ENCODE assay signal across 1 cellular context in the genomic region with DNA sequence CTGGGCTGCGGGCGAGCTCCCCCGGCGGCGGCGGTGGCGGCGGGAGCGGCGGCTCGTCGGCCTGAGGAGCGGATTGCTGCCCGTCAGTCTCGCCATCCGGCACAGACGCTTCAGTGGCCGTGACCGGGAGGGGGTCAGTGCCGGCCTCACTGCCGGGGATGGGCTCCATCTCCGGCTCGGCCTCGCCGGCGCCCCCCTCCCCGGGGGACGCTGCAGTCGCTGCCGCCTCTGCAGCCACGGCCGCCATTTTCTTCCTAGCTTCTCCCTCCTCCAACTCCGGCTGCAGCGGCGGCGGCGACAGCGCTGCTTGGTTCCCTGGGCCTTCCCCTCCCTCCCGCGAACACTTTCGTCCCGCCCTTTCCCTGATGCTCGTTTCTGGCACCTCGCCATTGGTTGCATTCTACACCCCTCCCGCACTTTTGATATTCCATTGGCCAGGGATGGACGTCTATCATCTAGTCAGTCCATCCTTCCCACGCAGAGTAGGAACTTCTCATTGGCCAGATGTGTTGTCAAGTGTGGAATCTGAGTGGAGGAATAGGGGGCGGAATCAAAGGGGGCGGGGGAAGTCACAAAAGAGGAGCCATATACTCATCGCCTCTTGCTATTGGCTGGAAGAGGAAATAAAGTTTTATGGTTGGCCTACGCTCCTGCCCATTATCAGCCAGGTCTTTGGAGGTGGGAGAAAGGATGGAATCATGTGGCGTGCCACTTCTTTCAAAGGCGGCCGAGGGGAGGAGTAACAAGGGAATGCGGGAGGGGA.
TF ChIP-seq lines count a peak whose summit lies in the region.

A gene with protein sequence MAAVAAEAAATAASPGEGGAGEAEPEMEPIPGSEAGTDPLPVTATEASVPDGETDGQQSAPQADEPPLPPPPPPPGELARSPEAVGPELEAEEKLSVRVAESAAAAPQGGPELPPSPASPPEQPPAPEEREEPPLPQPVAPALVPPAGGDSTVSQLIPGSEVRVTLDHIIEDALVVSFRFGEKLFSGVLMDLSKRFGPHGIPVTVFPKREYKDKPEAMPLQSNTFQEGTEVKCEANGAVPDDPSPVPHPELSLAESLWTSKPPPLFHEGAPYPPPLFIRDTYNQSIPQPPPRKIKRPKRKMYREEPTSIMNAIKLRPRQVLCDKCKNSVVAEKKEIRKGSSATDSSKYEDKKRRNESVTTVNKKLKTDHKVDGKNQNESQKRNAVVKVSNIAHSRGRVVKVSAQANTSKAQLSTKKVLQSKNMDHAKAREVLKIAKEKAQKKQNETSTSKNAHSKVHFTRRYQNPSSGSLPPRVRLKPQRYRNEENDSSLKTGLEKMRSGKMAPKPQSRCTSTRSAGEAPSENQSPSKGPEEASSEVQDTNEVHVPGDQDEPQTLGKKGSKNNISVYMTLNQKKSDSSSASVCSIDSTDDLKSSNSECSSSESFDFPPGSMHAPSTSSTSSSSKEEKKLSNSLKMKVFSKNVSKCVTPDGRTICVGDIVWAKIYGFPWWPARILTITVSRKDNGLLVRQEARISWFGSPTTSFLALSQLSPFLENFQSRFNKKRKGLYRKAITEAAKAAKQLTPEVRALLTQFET (minus strand): TSS at position 309 of the 763 bp plus-strand sequence. CDS start 62 bp downstream, at position 247.

TF ChIP-seq in K562, 482 proteins besides CTCF, POLR2A, EP300 and RAD21 (continued from another document and continues in another):
- TF ChIP-seq, protein P1, sequence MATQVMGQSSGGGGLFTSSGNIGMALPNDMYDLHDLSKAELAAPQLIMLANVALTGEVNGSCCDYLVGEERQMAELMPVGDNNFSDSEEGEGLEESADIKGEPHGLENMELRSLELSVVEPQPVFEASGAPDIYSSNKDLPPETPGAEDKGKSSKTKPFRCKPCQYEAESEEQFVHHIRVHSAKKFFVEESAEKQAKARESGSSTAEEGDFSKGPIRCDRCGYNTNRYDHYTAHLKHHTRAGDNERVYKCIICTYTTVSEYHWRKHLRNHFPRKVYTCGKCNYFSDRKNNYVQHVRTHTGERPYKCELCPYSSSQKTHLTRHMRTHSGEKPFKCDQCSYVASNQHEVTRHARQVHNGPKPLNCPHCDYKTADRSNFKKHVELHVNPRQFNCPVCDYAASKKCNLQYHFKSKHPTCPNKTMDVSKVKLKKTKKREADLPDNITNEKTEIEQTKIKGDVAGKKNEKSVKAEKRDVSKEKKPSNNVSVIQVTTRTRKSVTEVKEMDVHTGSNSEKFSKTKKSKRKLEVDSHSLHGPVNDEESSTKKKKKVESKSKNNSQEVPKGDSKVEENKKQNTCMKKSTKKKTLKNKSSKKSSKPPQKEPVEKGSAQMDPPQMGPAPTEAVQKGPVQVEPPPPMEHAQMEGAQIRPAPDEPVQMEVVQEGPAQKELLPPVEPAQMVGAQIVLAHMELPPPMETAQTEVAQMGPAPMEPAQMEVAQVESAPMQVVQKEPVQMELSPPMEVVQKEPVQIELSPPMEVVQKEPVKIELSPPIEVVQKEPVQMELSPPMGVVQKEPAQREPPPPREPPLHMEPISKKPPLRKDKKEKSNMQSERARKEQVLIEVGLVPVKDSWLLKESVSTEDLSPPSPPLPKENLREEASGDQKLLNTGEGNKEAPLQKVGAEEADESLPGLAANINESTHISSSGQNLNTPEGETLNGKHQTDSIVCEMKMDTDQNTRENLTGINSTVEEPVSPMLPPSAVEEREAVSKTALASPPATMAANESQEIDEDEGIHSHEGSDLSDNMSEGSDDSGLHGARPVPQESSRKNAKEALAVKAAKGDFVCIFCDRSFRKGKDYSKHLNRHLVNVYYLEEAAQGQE (CRISPR knock-in tag; IDR thresholded peaks at IDR 0.05; ENCODE audit: low read depth), result peak; percentile 58; the same call in 1 of the 2 replicates
- TF ChIP-seq ATF7 (IDR thresholded peaks at IDR 0.05) (peak; percentile 90), ZNF347 (CRISPR knock-in tag; IDR thresholded peaks at IDR 0.05; ENCODE audit: low read depth) (no peak), SMARCA5 (IDR thresholded peaks at IDR 0.05) (no peak), ZNF311 (CRISPR knock-in tag; IDR thresholded peaks at IDR 0.05) (no peak), ZNF57 (CRISPR knock-in tag; IDR thresholded peaks at IDR 0.05) (no peak), CHD4 (IDR thresholded peaks at IDR 0.05; ENCODE audit: insufficient read depth, insufficient replicate concordance, low read depth, low read length, poor library complexity, severe bottlenecking) (no peak), SRF (CRISPR knock-in tag; IDR thresholded peaks at IDR 0.05) (no peak), ZNF165 (CRISPR knock-in tag; IDR thresholded peaks at IDR 0.05; ENCODE audit: borderline replicate concordance) (0 out of 2 replicates have a peak, but pooled peaks have one; percentile 27), FOXM1 (IDR thresholded peaks at IDR 0.05; ENCODE audit: low read depth) (peak; percentile 67), FOXM1 (CRISPR knock-in tag; IDR thresholded peaks at IDR 0.05; ENCODE audit: low read depth) (no peak), NONO (IDR thresholded peaks at IDR 0.05; ENCODE audit: low read depth in 2 of 2, low read length in 1 of 2) (peak; percentile 46 to 85; a peak in 3 of 4 replicates), ELK1 (CRISPR knock-in tag; IDR thresholded peaks at IDR 0.05) (no peak), NR0B1 (IDR thresholded peaks at IDR 0.05; ENCODE audit: partially characterized antibody) (no peak), TAF15 (IDR thresholded peaks at IDR 0.05; ENCODE audit: low read depth, low read length) (no peak), ZNF263 (CRISPR knock-in tag; IDR thresholded peaks at IDR 0.05; ENCODE audit: borderline replicate concordance) (0 out of 2 replicates have a peak, but pooled peaks have one; percentile 11), ZKSCAN1 (IDR thresholded peaks at IDR 0.05; ENCODE audit: low read depth, low read length) (no peak; the same call in 1 of the 2 replicates), ADNP (tag; IDR thresholded peaks at IDR 0.05) (no peak), RFX1 (IDR thresholded peaks at IDR 0.05) (no peak; the same call in 1 of the 2 replicates), ZNF583 (CRISPR knock-in tag; IDR thresholded peaks at IDR 0.05) (0 out of 2 replicates have a peak, but pooled peaks have one; percentile 40), UBTF (IDR thresholded peaks at IDR 0.05; ENCODE audit: borderline replicate concordance in 1 of 2, low read depth in 2 of 2, low read length in 2 of 2) (peak; percentile 77 to 84; a peak in 2 of 4 replicates), ZNF592 (IDR thresholded peaks at IDR 0.05) (no peak), MLX (CRISPR knock-in tag; conservative IDR thresholded peaks at IDR 0.05) (no peak), GTF2B (IDR thresholded peaks at IDR 0.05; ENCODE audit: extremely low read depth, insufficient read length) (no peak), ZNF3 (CRISPR knock-in tag; IDR thresholded peaks at IDR 0.05) (no peak), EWSR1 (IDR thresholded peaks at IDR 0.05; ENCODE audit: borderline replicate concordance, low read depth, partially characterized antibody) (no peak), MED1 (CRISPR knock-in tag; IDR thresholded peaks at IDR 0.05; ENCODE audit: borderline replicate concordance) (no peak), KLF13 (tag; IDR thresholded peaks at IDR 0.05; ENCODE audit: borderline replicate concordance, low read depth) (no peak), ZNF668 (CRISPR knock-in tag; IDR thresholded peaks at IDR 0.05) (no peak), ARID3A (IDR thresholded peaks at IDR 0.05; ENCODE audit: borderline replicate concordance, low read depth, low read length) (peak; percentile 94), ERF (CRISPR knock-in tag; IDR thresholded peaks at IDR 0.05) (no peak), SNAPC5 (CRISPR knock-in tag; IDR thresholded peaks at IDR 0.05) (no peak), KAT7 (CRISPR knock-in tag; IDR thresholded peaks at IDR 0.05; ENCODE audit: borderline replicate concordance) (0 out of 2 replicates have a peak, but pooled peaks have one; percentile 12), ZBTB8A (IDR thresholded peaks at IDR 0.05; ENCODE audit: partially characterized antibody) (no peak), KLF16 (IDR thresholded peaks at IDR 0.05) (no peak), HMGN3 (IDR thresholded peaks at IDR 0.05; ENCODE audit: borderline replicate concordance, extremely low read depth, insufficient read length, low read depth, low read length) (no peak), ZZZ3 (IDR thresholded peaks at IDR 0.05) (no peak), HNRNPH1 (optimal IDR thresholded peaks at IDR 0.05; ENCODE audit: low read depth, low read length) (no peak)
